In the genomic region with DNA sequence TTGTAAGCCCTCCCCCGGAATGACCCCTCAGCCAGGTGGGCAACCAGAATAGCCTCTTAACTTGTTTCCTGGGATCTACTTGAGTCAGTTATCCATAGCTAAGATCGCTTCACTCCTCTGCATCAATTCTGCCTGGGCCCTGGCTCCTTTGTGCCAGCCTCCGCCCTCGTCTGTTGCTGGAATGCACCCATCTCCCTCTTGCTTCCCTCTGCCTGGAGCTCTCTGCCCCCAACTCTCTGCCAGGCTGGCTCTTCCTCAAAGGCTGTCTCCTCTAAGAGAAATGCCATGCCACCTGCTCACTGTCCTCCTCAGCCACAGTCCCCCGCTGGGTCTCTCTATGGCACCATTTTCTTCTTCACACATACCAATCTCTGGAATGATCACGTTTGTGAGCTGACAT, we compare ENCODE assay signal across 17 cellular contexts.
"Had no signal": no experiment of that assay in that cellular context is flagged by ENCODE, and none has a peak within 500 bp of the region (broad histone marks: within the 10 kb centered on the region; RNA-seq: fewer than 3 reads in every experiment).

No MANE protein-coding gene starts in this region.

- DNase-seq: erythroblast; foreskin melanocyte; hypothalamus; left lung; lower lobe of right lung; naive thymus-derived CD8-positive, alpha-beta T cell; ovary; stimulated activated CD4-positive, alpha-beta T cell treated with anti-CD3 and anti-CD28 coated beads, Interleukin-2, amount 100 ng/mL, for 24 hours; stimulated activated CD4-positive, alpha-beta T cell treated with anti-CD3 and anti-CD28 coated beads, Interleukin-4, amount 100 ng/mL, for 4 hours; stimulated activated naive B cell treated with anti-CD40 and anti-IgM and Interleukin-4, amounts not matched to agents 10 μg/mL and 1 μg/mL and 100 μg/mL, for 72 hours; stimulated activated naive CD8-positive, alpha-beta T cell treated with anti-CD3 and anti-CD28 coated beads, Interleukin-15, amount 100 ng/mL, for 72 hours; trophoblast cell had no signal

- H3K27ac Mint-ChIP-seq: dendritic cell treated with granulocyte-macrophage colony-stimulating factor and Interleukin-4, amounts not matched to agents 40 ng/mL and 50 ng/mL, for 4 days; memory B cell; stimulated activated naive B cell treated with anti-CD40 and anti-IgM and Interleukin-4, amounts not matched to agents 10 μg/mL and 1 μg/mL and 100 μg/mL, for 72 hours had no signal

- H3K27ac ChIP-seq: left lung, lower lobe of right lung, ovary, prostate gland, skin epidermis had no signal

- H3K4me3 ChIP-seq: heart left ventricle, left lung, lower lobe of right lung, ovary, prostate gland, skin epidermis had no signal

- ATAC-seq: left lung; lower lobe of right lung; naive thymus-derived CD8-positive, alpha-beta T cell; stimulated activated naive B cell treated with anti-CD40 and anti-IgM and Interleukin-4, amounts not matched to agents 10 μg/mL and 1 μg/mL and 100 μg/mL, for 72 hours; stimulated activated naive CD8-positive, alpha-beta T cell treated with anti-CD3 and anti-CD28 coated beads, Interleukin-15, amount 100 ng/mL, for 72 hours had no signal

- H3K36me3 ChIP-seq: heart left ventricle, left lung, lower lobe of right lung, ovary, prostate gland had no signal

- H3K9me3 ChIP-seq: heart left ventricle, left lung, lower lobe of right lung, ovary, prostate gland had no signal

- H3K4me1 Mint-ChIP-seq: memory B cell; naive thymus-derived CD8-positive, alpha-beta T cell; stimulated activated naive B cell treated with anti-CD40 and anti-IgM and Interleukin-4, amounts not matched to agents 10 μg/mL and 1 μg/mL and 100 μg/mL, for 72 hours; stimulated activated naive CD8-positive, alpha-beta T cell treated with anti-CD3 and anti-CD28 coated beads, Interleukin-15, amount 100 ng/mL, for 72 hours had no signal

- H3K36me3 Mint-ChIP-seq: memory B cell; naive thymus-derived CD8-positive, alpha-beta T cell; stimulated activated naive B cell treated with anti-CD40 and anti-IgM and Interleukin-4, amounts not matched to agents 10 μg/mL and 1 μg/mL and 100 μg/mL, for 72 hours had no signal

- H3K9me3 Mint-ChIP-seq: dendritic cell treated with granulocyte-macrophage colony-stimulating factor and Interleukin-4, amounts not matched to agents 40 ng/mL and 50 ng/mL, for 4 days; memory B cell; naive thymus-derived CD8-positive, alpha-beta T cell; stimulated activated naive CD8-positive, alpha-beta T cell treated with anti-CD3 and anti-CD28 coated beads, Interleukin-15, amount 100 ng/mL, for 72 hours had no signal

- H3K4me1 ChIP-seq: left lung, lower lobe of right lung, prostate gland had no signal

- H3K27me3 Mint-ChIP-seq: dendritic cell treated with granulocyte-macrophage colony-stimulating factor and Interleukin-4, amounts not matched to agents 40 ng/mL and 50 ng/mL, for 4 days; naive thymus-derived CD8-positive, alpha-beta T cell; stimulated activated naive B cell treated with anti-CD40 and anti-IgM and Interleukin-4, amounts not matched to agents 10 μg/mL and 1 μg/mL and 100 μg/mL, for 72 hours; stimulated activated naive CD8-positive, alpha-beta T cell treated with anti-CD3 and anti-CD28 coated beads, Interleukin-15, amount 100 ng/mL, for 72 hours had no signal

- H3K27me3 ChIP-seq: heart left ventricle, left lung, ovary had no signal

- H3K4me3 Mint-ChIP-seq: dendritic cell treated with granulocyte-macrophage colony-stimulating factor and Interleukin-4, amounts not matched to agents 40 ng/mL and 50 ng/mL, for 4 days; memory B cell; naive thymus-derived CD8-positive, alpha-beta T cell; stimulated activated naive B cell treated with anti-CD40 and anti-IgM and Interleukin-4, amounts not matched to agents 10 μg/mL and 1 μg/mL and 100 μg/mL, for 72 hours; stimulated activated naive CD8-positive, alpha-beta T cell treated with anti-CD3 and anti-CD28 coated beads, Interleukin-15, amount 100 ng/mL, for 72 hours had no signal
